Comparison of ENCODE assay signal across 19 cellular contexts in genomic region chr10:114375082-114375481, GRCh38. TPM values are rescaled to one million over a fixed set of nuclear protein-coding genes. Genes with fewer than 3 reads are reported as not detected.
DNase-seq lines count a peak whose midpoint lies in the region; ATAC-seq, FAIRE-seq and TF ChIP-seq lines count a peak whose summit lies in the region.
"Had no signal": no experiment of that assay in that cellular context is flagged by ENCODE, and none has a peak within 500 bp of the region (broad histone marks: within the 10 kb centered on the region; RNA-seq: fewer than 3 reads in every experiment).

No MANE protein-coding gene starts in this region.

- H3K27ac ChIP-seq in rectal smooth muscle tissue (ENCODE audit: low read depth, low read length) (peak overlapping the region; percentile 66), gastrocnemius medialis (no peak overlapping the region)

- TF ChIP-seq POLR2A in gastrocnemius medialis (IDR thresholded peaks at IDR 0.05), result no peak

- no peaks in the 10 kb centered on the region for H3K9me3 ChIP-seq in gastrocnemius medialis
- H3K9me3 ChIP-seq: heart right ventricle had no signal

- no peak overlapping the region for H3K9ac ChIP-seq in rectal smooth muscle tissue (ENCODE audit: low read length)

- in situ Hi-C loops in gastrocnemius medialis (cut with MboI; ENCODE audit: low sequenced_read_pairs in 4 of 4) (no loop called here), KBM-7 (cut with MboI; ENCODE audit: low pct_unique_long_range_greater_than_20kb, low sequenced_read_pairs) (no loop called here)

- intact Hi-C loops in gastrocnemius medialis (cut with DNase I; ENCODE audit: low total_unique reads), result no loop called here

- FAIRE-seq in RCC 7860 (lab: Jason Lieb, UNC), result no peak
- FAIRE-seq: astrocyte had no signal

- TF ChIP-seq CTCF in gastrocnemius medialis (IDR thresholded peaks at IDR 0.05 in 4 of 5, conservative IDR thresholded peaks at IDR 0.05 in 1 of 5), result no peak

- ATAC-seq in gastrocnemius medialis (no peak), HG02852 (IDR thresholded peaks at IDR 0.05; ENCODE audit: unreplicated experiment) (no peak)
- ATAC-seq: HCT116; stimulated activated naive CD8-positive, alpha-beta T cell treated with anti-CD3 and anti-CD28 coated beads, Interleukin-15, amount 100 ng/mL, for 72 hours had no signal

- H3K4me1 ChIP-seq in rectal smooth muscle tissue (ENCODE audit: control insufficient read depth, insufficient read depth, low read length) (peaks cover 18% of the 10 kb centered on the region), gastrocnemius medialis (no peaks in the 10 kb centered on the region)

- H3K27me3 ChIP-seq in rectal smooth muscle tissue (ENCODE audit: control insufficient read depth, insufficient read depth, low read length) (no peaks in the 10 kb centered on the region), gastrocnemius medialis (peaks cover 0 to 3% (median 0%) of the 10 kb centered on the region in 3 donors)
- H3K27me3 ChIP-seq: heart right ventricle had no signal

- no peak overlapping the region for H3K4me3 ChIP-seq in rectal smooth muscle tissue (ENCODE audit: low read length)
- H3K4me3 ChIP-seq in gastrocnemius medialis, result no peak overlapping the region
- H3K4me3 ChIP-seq: heart right ventricle had no signal

- DNase-seq in Daoy (ENCODE audit: low read depth), result peak; percentile 49
- peak; percentile 16 for DNase-seq in RCC 7860 (ENCODE audit: low spot score)
- peak; percentile 48 for DNase-seq in fibroblast of gingiva (ENCODE audit: low read depth)
- DNase-seq in kidney tubule cell (ENCODE audit: low spot score), result no peak
- DNase-seq in gastrocnemius medialis, result no peak
- DNase-seq in KBM-7, result no peak
- DNase-seq: activated CD4-positive, alpha-beta T cell treated with anti-CD3 and anti-CD28 coated beads, Interleukin-2, amount 10 ng/mL, durations not matched to agents 24 days and 14 days; activated naive CD4-positive, alpha-beta T cell treated with Interleukin-2 at 50 U/mL for 16 hours; CD4-positive, alpha-beta T cell; islet precursor cell; NCI-H2107; NCI-H526; OCI-M1; stimulated activated naive CD8-positive, alpha-beta T cell treated with anti-CD3 and anti-CD28 coated beads, Interleukin-15, amount 100 ng/mL, for 72 hours had no signal

- H3K36me3 ChIP-seq in rectal smooth muscle tissue (ENCODE audit: control insufficient read depth, insufficient read depth, low read length), result no peaks in the 10 kb centered on the region
- no peaks in the 10 kb centered on the region for H3K36me3 ChIP-seq in gastrocnemius medialis
- H3K36me3 ChIP-seq: heart right ventricle had no signal

RNA-seq across cellular contexts. Expression of gene AFAP1L2, which starts 29.2 kb away (rescaled TPM):
- 10.9 and 17.1 TPM in 2 replicates for total RNA-seq in Daoy (2014; rRNA removed; shearing (Covaris generic))
- 1 to 10 TPM; 1.3 to 3.5 (median 2.1) TPM for total RNA-seq in gastrocnemius medialis

Comparison
In these comparisons a context has a peak if more than half of its experiments do, and no peak if none do; other contexts are left out.
1. DNase-seq: peak in Daoy (single experiment), RCC 7860 (single experiment) and fibroblast of gingiva (single experiment); none in kidney tubule cell (single experiment), gastrocnemius medialis (0 of 2) and KBM-7 (single experiment).